In the genomic region with DNA sequence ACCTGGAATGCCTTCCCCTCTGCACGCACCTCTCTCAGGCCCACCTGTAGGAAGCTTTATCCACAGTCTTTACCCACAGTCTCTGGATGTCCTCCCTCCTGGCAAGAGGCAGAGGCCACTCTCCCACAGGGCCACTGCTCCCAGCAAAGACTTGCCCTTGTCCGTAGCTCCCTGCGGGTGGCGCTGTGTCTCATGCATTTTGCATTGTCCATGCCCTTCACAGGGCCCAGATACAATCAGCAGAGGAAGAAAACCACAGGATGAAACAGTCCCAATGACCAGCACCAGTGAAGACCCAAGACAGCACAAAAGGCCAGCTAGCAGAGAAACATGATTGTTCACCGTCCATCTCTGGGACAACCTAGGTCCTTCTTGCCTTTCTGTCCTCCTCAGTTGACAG, we compare ENCODE assay signal across 10 cellular contexts. TPM values are rescaled to one million over a fixed set of nuclear protein-coding genes. Genes with fewer than 3 reads are reported as not detected.
DNase-seq lines count a peak whose midpoint lies in the region; ATAC-seq and TF ChIP-seq lines count a peak whose summit lies in the region.
"Had no signal": no experiment of that assay in that cellular context is flagged by ENCODE, and none has a peak within 500 bp of the region (broad histone marks: within the 10 kb centered on the region; RNA-seq: fewer than 3 reads in every experiment).

No MANE protein-coding gene starts in this region.

- H4K20me1 ChIP-seq in mammary epithelial cell (ENCODE audit: insufficient read depth, low read length) (no peaks in the 10 kb centered on the region), neural progenitor cell (ENCODE audit: low read depth) (peaks cover 24% of the 10 kb centered on the region)

- no peak overlapping the region for H3K27ac Mint-ChIP-seq in neural progenitor cell

- no peaks in the 10 kb centered on the region for H3K36me3 ChIP-seq in mammary epithelial cell (ENCODE audit: insufficient read depth, low read length)
- no peaks in the 10 kb centered on the region for H3K36me3 ChIP-seq in neural progenitor cell
- H3K36me3 ChIP-seq in gastroesophageal sphincter: no peaks in the 10 kb centered on the region

- H3K79me2 ChIP-seq in mammary epithelial cell (ENCODE audit: insufficient read depth, low read length) (no peaks in the 10 kb centered on the region), neural progenitor cell (ENCODE audit: low read depth) (no peaks in the 10 kb centered on the region)

- peak overlapping the region; percentile 76 for H3K4me3 Mint-ChIP-seq in neural progenitor cell

- no peak for ATAC-seq in gastroesophageal sphincter
- ATAC-seq: sciatic nerve had no signal

- in situ Hi-C loops in mammary epithelial cell (cut with MboI; ENCODE audit: low sequenced_read_pairs in 2 of 2): no loop called here

- H3K9ac ChIP-seq in mammary epithelial cell (ENCODE audit: insufficient read depth, low read length) (no peak overlapping the region), neural progenitor cell (no peak overlapping the region)

- H3K4me1 Mint-ChIP-seq in neural progenitor cell: peaks cover 20% of the 10 kb centered on the region

- WGBS in mammary epithelial cell (ENCODE audit: low coverage, missing lambda C conversion rate): 61% methylated on average over 5 of the region's 5 CpGs
- WGBS in gastroesophageal sphincter (ENCODE audit: low coverage in 1 of 2), 2 donors: 58% methylated on average over 1 of the region's 5 CpGs; no CpG with 5 or more reads in 1 of the 2 donors

- no peak for TF ChIP-seq POLR2A in gastroesophageal sphincter (IDR thresholded peaks at IDR 0.05)

- H3K27ac ChIP-seq in mammary epithelial cell (ENCODE audit: insufficient read depth, low read depth, low read length): no peak overlapping the region
- no peak overlapping the region for H3K27ac ChIP-seq in neural progenitor cell
- no peak overlapping the region for H3K27ac ChIP-seq in gastroesophageal sphincter
- H3K27ac ChIP-seq: C4-2B had no signal

- no peak overlapping the region for H3K4me2 ChIP-seq in mammary epithelial cell (ENCODE audit: insufficient read depth, low read depth, low read length)
- no peak overlapping the region for H3K4me2 ChIP-seq in neural progenitor cell

- no peak for TF ChIP-seq EP300 in gastroesophageal sphincter (IDR thresholded peaks at IDR 0.05)

- DNase-seq in NCI-H2227 (lab: John Stamatoyannopoulos, UW; ENCODE audit: unreplicated experiment): peak; percentile 50
- no peak for DNase-seq in NCI-H2227 treated with DMSO at 0.1 percent for 48 hours (lab: John Stamatoyannopoulos, UW)
- DNase-seq in M059J (ENCODE audit: low read depth): peak; percentile 49
- peak; percentile 37 for DNase-seq in mammary epithelial cell
- DNase-seq in neural progenitor cell (ENCODE audit: low spot score): peak; percentile 83
- no peak for DNase-seq in superior temporal gyrus (ENCODE audit: extremely low spot score)
- no peak for DNase-seq in Ammon's horn (ENCODE audit: low spot score)

- H3K27me3 ChIP-seq in mammary epithelial cell (ENCODE audit: insufficient read depth, low read length): peaks cover 2% of the 10 kb centered on the region
- peaks cover 80% of the 10 kb centered on the region for H3K27me3 ChIP-seq in neural progenitor cell
- H3K27me3 ChIP-seq in gastroesophageal sphincter: peaks cover 81% of the 10 kb centered on the region

- dilution Hi-C loops in mammary epithelial cell (cut with HindIII; ENCODE audit: low sequenced_read_pairs): loop anchor here (5.0 kb wide), 1 partner anchor 32 kb away; no protein-coding TSS in a partner anchor

- H3K4me3 ChIP-seq in mammary epithelial cell (replicated peaks in 1 of 3; ENCODE audit: insufficient read depth in 1 of 3, low read depth in 2 of 3, low read length in 3 of 3): no peak overlapping the region
- H3K4me3 ChIP-seq in neural progenitor cell: no peak overlapping the region
- H3K4me3 ChIP-seq in gastroesophageal sphincter: no peak overlapping the region

- TF ChIP-seq CTCF in mammary epithelial cell (conservative IDR thresholded peaks at IDR 0.05 in 1 of 2, IDR thresholded peaks at IDR 0.05 in 1 of 2; ENCODE audit: extremely low read depth in 1 of 2, insufficient read depth in 1 of 2, low read depth in 1 of 2, low read length in 2 of 2) (peak; percentile 58 to 79), neural progenitor cell (IDR thresholded peaks at IDR 0.05) (peak; percentile 69), gastroesophageal sphincter (IDR thresholded peaks at IDR 0.05) (no peak)

- H2AFZ ChIP-seq in mammary epithelial cell (ENCODE audit: low read depth, low read length) (no peak overlapping the region), neural progenitor cell (replicated peaks) (no peak overlapping the region)

- peaks cover 5% of the 10 kb centered on the region for H3K36me3 Mint-ChIP-seq in neural progenitor cell

- H3K4me1 ChIP-seq in mammary epithelial cell (ENCODE audit: insufficient read depth, low read length) (peaks cover 14% of the 10 kb centered on the region), neural progenitor cell (peaks cover 22% of the 10 kb centered on the region), gastroesophageal sphincter (peaks cover 0 to 34% (median 19%) of the 10 kb centered on the region in 3 donors)

- H3K9me3 ChIP-seq in mammary epithelial cell (replicated peaks; ENCODE audit: insufficient read depth, low read length): no peaks in the 10 kb centered on the region
- no peaks in the 10 kb centered on the region for H3K9me3 ChIP-seq in neural progenitor cell (ENCODE audit: low read depth)
- H3K9me3 ChIP-seq in gastroesophageal sphincter: no peaks in the 10 kb centered on the region

- peaks cover 4% of the 10 kb centered on the region for H3F3A ChIP-seq in neural progenitor cell (ENCODE audit: low read depth)

- intact Hi-C loops in mammary epithelial cell (cut with micrococcal nuclease): loop anchor here (1.0 kb wide), 1 partner anchor 45 kb away; no protein-coding TSS in a partner anchor

- H3K27me3 Mint-ChIP-seq in neural progenitor cell (ENCODE audit: insufficient read depth, low read depth): peaks cover 60% of the 10 kb centered on the region

- CTCF ChIA-PET in mammary epithelial cell (lab: Charles Lee; ENCODE audit: low non-redundant PET): interaction anchor here (0.5 to 0.6 kb wide), 3 partner anchors 46 to 495 kb away, joined by 3 to 6 read pairs (median 3); no protein-coding TSS in a partner anchor

- no peaks in the 10 kb centered on the region for H3K9me3 Mint-ChIP-seq in neural progenitor cell

- no TSS peak for BruUV-seq in mammary epithelial cell (replicated peaks; lab: Mats Ljungman, UMichigan)

RNA-seq across cellular contexts. Expression of a gene that starts 2.1 kb away (rescaled TPM):
- total RNA-seq in M059J (2014; rRNA removed; shearing (Covaris generic)): 0.20 TPM in 1 of 2 replicates, not detected in the other
- 10 to 100 TPM; 17.5 to 31.4 TPM for total RNA-seq in mammary epithelial cell
- polyA plus RNA-seq in mammary epithelial cell: 41.0 TPM
- polyA minus RNA-seq in mammary epithelial cell: 60.6 TPM
- total RNA-seq in neural progenitor cell (ENCODE audit: low replicate concordance): 17.9 and 41.6 TPM in 2 replicates
- 1 to 10 TPM in 2 of 4 donors, under 1 TPM in 2; 0.15 to 4.8 (median 1.4) TPM for total RNA-seq in gastroesophageal sphincter

Comparison
In these comparisons a context has a peak if more than half of its experiments do, and no peak if none do; other contexts are left out.
1. DNase-seq: peak in NCI-H2227 (single experiment), M059J (single experiment), mammary epithelial cell (single experiment) and neural progenitor cell (single experiment); none in NCI-H2227 treated with DMSO at 0.1 percent for 48 hours (single experiment), superior temporal gyrus (single experiment) and Ammon's horn (single experiment).
2. CTCF ChIP-seq: peak in mammary epithelial cell (2 of 2) and neural progenitor cell (single experiment); none in gastroesophageal sphincter (0 of 4).